Comparison of ENCODE assay signal across 30 cellular contexts in genomic region chr7:151000886-151001495, GRCh38. TPM values are rescaled to one million over a fixed set of nuclear protein-coding genes. Genes with fewer than 3 reads are reported as not detected.
"Had no signal": no experiment of that assay in that cellular context is flagged by ENCODE, and none has a peak within 500 bp of the region (broad histone marks: within the 10 kb centered on the region; RNA-seq: fewer than 3 reads in every experiment).

No MANE protein-coding gene starts in this region.

- H3K9ac ChIP-seq: SK-N-SH had no signal

- H3K4me3 ChIP-seq: SJCRH30 had no signal

- ATAC-seq: activated CD8-positive, alpha-beta T cell treated with anti-CD3 and anti-CD28 coated beads, Interleukin-2, amount 10 ng/mL, durations not matched to agents 7 days and 5 days; Right ventricle myocardium inferior; WTC11 had no signal

- H3K4me3 Mint-ChIP-seq: activated CD8-positive, alpha-beta T cell treated with anti-CD3 and anti-CD28 coated beads, Interleukin-2, amount 10 ng/mL, durations not matched to agents 7 days and 5 days; activated naive CD8-positive, alpha-beta T cell; brain; central memory CD8-positive, alpha-beta T cell; WTC11 had no signal

- H3K36me3 ChIP-seq: SJCRH30 had no signal

- H3K27ac ChIP-seq: SJCRH30 had no signal

- H3K9me3 ChIP-seq: SJCRH30, SK-N-SH had no signal

- H3K36me3 Mint-ChIP-seq: brain, WTC11 had no signal

- H3K4me1 ChIP-seq: SJCRH30 had no signal

- H3K4me2 ChIP-seq: SK-N-SH had no signal

- H3K27me3 Mint-ChIP-seq: activated naive CD8-positive, alpha-beta T cell had no signal

- DNase-seq: activated CD4-positive, alpha-beta T cell treated with anti-CD3 and anti-CD28 coated beads for 48 hours; activated CD4-positive, alpha-beta T cell treated with anti-CD3 and anti-CD28 coated beads, Interleukin-2, amount 50 U/mL, for 4 hours; activated CD4-positive, CD25-positive, alpha-beta regulatory T cell treated with anti-CD3 and anti-CD28 coated beads, Interleukin-2, amount 50 U/mL, for 72 hours; activated CD8-positive, alpha-beta memory T cell treated with anti-CD3 and anti-CD28 coated beads, Interleukin-2, amount 50 U/mL, for 48 hours; activated CD8-positive, alpha-beta T cell treated with anti-CD3 and anti-CD28 coated beads, Interleukin-2, amount 10 ng/mL, durations not matched to agents 7 days and 5 days; activated effector memory CD4-positive, alpha-beta T cell treated with Interleukin-2 at 50 U/mL for 16 hours; activated naive CD4-positive, alpha-beta T cell; activated T-cell treated with anti-CD3 and anti-CD28 coated beads, Interleukin-2, amount 50 U/mL, for 1 hour; amygdala; KG1; NCI-H1092 treated with DMSO at 0.1 percent for 48 hours; NCI-H1436; NCI-H1694 treated with DMSO at 0.1 percent for 48 hours; NCI-H2029 treated with DMSO at 0.1 percent for 48 hours; NCI-H345; NCI-H510A; NCI-H526 treated with DMSO at 0.1 percent for 48 hours; NCI-H82; RPMI8226; SJCRH30; SW 1271 had no signal

- H3K9me3 Mint-ChIP-seq: brain; central memory CD8-positive, alpha-beta T cell; WTC11 had no signal

- FAIRE-seq: astrocyte had no signal

- H3K27ac Mint-ChIP-seq: activated CD8-positive, alpha-beta T cell treated with anti-CD3 and anti-CD28 coated beads, Interleukin-2, amount 10 ng/mL, durations not matched to agents 7 days and 5 days; activated naive CD8-positive, alpha-beta T cell; WTC11 had no signal

RNA-seq across cellular contexts. Expression of gene NOS3, which starts 10.2 kb away (rescaled TPM):
- total RNA-seq: LHCN-M2, M059J had no signal

RNA-seq across cellular contexts. Expression of gene KCNH2, which starts 22.9 kb away (rescaled TPM):
- total RNA-seq: activated CD8-positive, alpha-beta T cell treated with anti-CD3 and anti-CD28 coated beads, Interleukin-2, amount 10 ng/mL, durations not matched to agents 7 days and 5 days had no signal

RNA-seq across cellular contexts. Expression of gene ATG9B, which starts 23.3 kb away (rescaled TPM):
- total RNA-seq: M059J, Right ventricle myocardium inferior had no signal
